ENCODE assay signal across 12 cellular contexts in the genomic region with DNA sequence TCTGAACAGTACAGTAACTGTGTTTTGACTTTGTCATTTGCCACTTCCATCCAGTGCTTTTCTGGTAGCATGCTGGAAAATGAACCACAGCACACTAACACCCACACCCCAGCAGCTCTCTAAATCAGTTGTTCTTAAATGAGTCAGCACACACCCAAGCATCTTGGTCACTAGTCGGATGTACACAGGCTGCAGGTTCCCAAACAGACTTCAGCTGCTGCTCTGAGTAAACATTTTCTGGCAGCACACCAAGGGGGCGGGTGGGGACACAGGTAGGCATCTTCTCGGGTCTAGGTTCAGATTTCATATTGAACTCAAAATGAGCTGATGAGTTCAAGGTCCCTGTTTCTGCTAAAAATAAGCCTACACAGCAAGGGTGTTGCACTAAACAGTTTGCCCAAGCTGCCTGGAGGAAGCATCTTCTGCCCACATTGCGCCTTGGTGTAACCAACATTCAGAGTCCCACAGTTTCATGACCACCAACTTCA. TPM values are rescaled to one million over a fixed set of nuclear protein-coding genes. Genes with fewer than 3 reads are reported as not detected.
A peak's percentile ranks its signal among the peaks of the same experiment; 100 is the strongest.
DNase-seq lines count a peak whose midpoint lies in the region; ATAC-seq and TF ChIP-seq lines count a peak whose summit lies in the region.
"Had no signal": no experiment of that assay in that cellular context is flagged by ENCODE, and none has a peak within 500 bp of the region (broad histone marks: within the 10 kb centered on the region; RNA-seq: fewer than 3 reads in every experiment).

No MANE protein-coding gene starts in this region.

- peak overlapping the region; percentile 31 for H3K4me3 Mint-ChIP-seq in T-helper 1 cell treated with Interleukin-12 subunit alpha and Interleukin-12 subunit beta and Interleukin-4 antibody, amounts not matched to agents 30 μg/mL and 1 μg/mL, for 36 hours
- no peak overlapping the region for H3K4me3 Mint-ChIP-seq in glutamatergic neuron (ENCODE audit: unreplicated experiment)

- DNase-seq in NCI-H1417 (lab: John Stamatoyannopoulos, UW), result peak in 2 of 3 experiments; percentile 28 to 56
- no peak for DNase-seq in NCI-H1417 treated with DMSO at 0.1 percent for 48 hours (lab: John Stamatoyannopoulos, UW)
- peak; percentile 5 for DNase-seq in iris pigment epithelial cell (ENCODE audit: low read depth)
- no peak for DNase-seq in AG08395 (ENCODE audit: low spot score)
- no peak for DNase-seq in glutamatergic neuron
- no peak for DNase-seq in amniotic stem cell (lab: John Stamatoyannopoulos, UW)

- peaks cover 36% of the 10 kb centered on the region for H3K4me1 Mint-ChIP-seq in T-helper 1 cell treated with Interleukin-12 subunit alpha and Interleukin-12 subunit beta and Interleukin-4 antibody, amounts not matched to agents 30 μg/mL and 1 μg/mL, for 36 hours (ENCODE audit: low read depth)
- peaks cover 8% of the 10 kb centered on the region for H3K4me1 Mint-ChIP-seq in glutamatergic neuron (ENCODE audit: low read depth, unreplicated experiment)

- peak; percentile 92 for ATAC-seq in HG02973 (IDR thresholded peaks at IDR 0.05; ENCODE audit: unreplicated experiment)
- ATAC-seq: A549 had no signal

- no peak overlapping the region for H3K27ac Mint-ChIP-seq in T-helper 1 cell treated with Interleukin-12 subunit alpha and Interleukin-12 subunit beta and Interleukin-4 antibody, amounts not matched to agents 30 μg/mL and 1 μg/mL, for 36 hours
- no peak overlapping the region for H3K27ac Mint-ChIP-seq in glutamatergic neuron (ENCODE audit: unreplicated experiment)

- H3K9me3 Mint-ChIP-seq in T-helper 1 cell treated with Interleukin-12 subunit alpha and Interleukin-12 subunit beta and Interleukin-4 antibody, amounts not matched to agents 30 μg/mL and 1 μg/mL, for 36 hours, result peaks cover 8% of the 10 kb centered on the region
- H3K9me3 Mint-ChIP-seq in glutamatergic neuron (ENCODE audit: unreplicated experiment), result peaks cover 2% of the 10 kb centered on the region

- no peaks in the 10 kb centered on the region for H3K27me3 Mint-ChIP-seq in T-helper 1 cell treated with Interleukin-12 subunit alpha and Interleukin-12 subunit beta and Interleukin-4 antibody, amounts not matched to agents 30 μg/mL and 1 μg/mL, for 36 hours (ENCODE audit: low read depth)
- H3K27me3 Mint-ChIP-seq in glutamatergic neuron (ENCODE audit: unreplicated experiment), result no peaks in the 10 kb centered on the region

- H3K36me3 Mint-ChIP-seq in T-helper 1 cell treated with Interleukin-12 subunit alpha and Interleukin-12 subunit beta and Interleukin-4 antibody, amounts not matched to agents 30 μg/mL and 1 μg/mL, for 36 hours (ENCODE audit: low read depth), result peaks cover 14% of the 10 kb centered on the region
- no peaks in the 10 kb centered on the region for H3K36me3 Mint-ChIP-seq in glutamatergic neuron (ENCODE audit: unreplicated experiment)

- no peak for TF ChIP-seq CTCF in glutamatergic neuron (IDR thresholded peaks at IDR 0.05; ENCODE audit: partially characterized antibody, unreplicated experiment)

RNA-seq across cellular contexts. Expression of gene IFNG, which starts 39.8 kb away (rescaled TPM):
- total RNA-seq in glutamatergic neuron (ENCODE audit: unreplicated experiment), result not detected
- total RNA-seq: glomerular endothelial cell, RPMI7951, urinary bladder had no signal

Comparison
In these comparisons a context has a peak if more than half of its experiments do, and no peak if none do; other contexts are left out.
1. DNase-seq: peak in NCI-H1417 (2 of 3) and iris pigment epithelial cell (single experiment); none in NCI-H1417 treated with DMSO at 0.1 percent for 48 hours (single experiment), AG08395 (single experiment), glutamatergic neuron (single experiment) and amniotic stem cell (single experiment).